In the genomic region with DNA sequence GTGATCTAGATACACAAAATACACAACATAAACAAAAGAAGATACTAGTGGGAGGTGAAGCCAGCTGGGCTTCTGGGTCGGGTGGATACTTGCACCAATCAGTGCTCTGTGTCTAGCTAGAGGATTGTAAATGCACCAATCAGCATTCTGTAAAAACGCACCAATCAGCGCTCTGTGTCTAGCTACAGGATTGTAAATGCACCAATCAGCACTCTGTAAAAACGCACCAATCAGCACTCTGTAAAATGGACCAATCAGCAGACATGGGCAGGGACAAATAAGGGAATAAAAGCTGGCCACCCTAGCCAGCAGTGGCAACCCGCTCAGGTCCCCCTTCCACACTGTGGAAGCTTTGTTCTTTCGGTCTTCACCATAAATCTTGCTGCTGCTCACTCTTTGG, we compare ENCODE assay signal across 9 cellular contexts. TPM values are rescaled to one million over a fixed set of nuclear protein-coding genes. Genes with fewer than 3 reads are reported as not detected.
"Had no signal": no experiment of that assay in that cellular context is flagged by ENCODE, and none has a peak within 500 bp of the region (broad histone marks: within the 10 kb centered on the region; RNA-seq: fewer than 3 reads in every experiment).

No MANE protein-coding gene starts in this region.

RNA-seq across cellular contexts. Expression of gene FAM83C, which starts 53.7 kb away (rescaled TPM):
- total RNA-seq: stomach, subcutaneous adipose tissue, temporal lobe, thoracic aorta, thyroid gland, tibial nerve, upper lobe of left lung, upper lobe of right lung, uterus had no signal
